21 cellular contexts compared by ENCODE assay signal in the genomic region with DNA sequence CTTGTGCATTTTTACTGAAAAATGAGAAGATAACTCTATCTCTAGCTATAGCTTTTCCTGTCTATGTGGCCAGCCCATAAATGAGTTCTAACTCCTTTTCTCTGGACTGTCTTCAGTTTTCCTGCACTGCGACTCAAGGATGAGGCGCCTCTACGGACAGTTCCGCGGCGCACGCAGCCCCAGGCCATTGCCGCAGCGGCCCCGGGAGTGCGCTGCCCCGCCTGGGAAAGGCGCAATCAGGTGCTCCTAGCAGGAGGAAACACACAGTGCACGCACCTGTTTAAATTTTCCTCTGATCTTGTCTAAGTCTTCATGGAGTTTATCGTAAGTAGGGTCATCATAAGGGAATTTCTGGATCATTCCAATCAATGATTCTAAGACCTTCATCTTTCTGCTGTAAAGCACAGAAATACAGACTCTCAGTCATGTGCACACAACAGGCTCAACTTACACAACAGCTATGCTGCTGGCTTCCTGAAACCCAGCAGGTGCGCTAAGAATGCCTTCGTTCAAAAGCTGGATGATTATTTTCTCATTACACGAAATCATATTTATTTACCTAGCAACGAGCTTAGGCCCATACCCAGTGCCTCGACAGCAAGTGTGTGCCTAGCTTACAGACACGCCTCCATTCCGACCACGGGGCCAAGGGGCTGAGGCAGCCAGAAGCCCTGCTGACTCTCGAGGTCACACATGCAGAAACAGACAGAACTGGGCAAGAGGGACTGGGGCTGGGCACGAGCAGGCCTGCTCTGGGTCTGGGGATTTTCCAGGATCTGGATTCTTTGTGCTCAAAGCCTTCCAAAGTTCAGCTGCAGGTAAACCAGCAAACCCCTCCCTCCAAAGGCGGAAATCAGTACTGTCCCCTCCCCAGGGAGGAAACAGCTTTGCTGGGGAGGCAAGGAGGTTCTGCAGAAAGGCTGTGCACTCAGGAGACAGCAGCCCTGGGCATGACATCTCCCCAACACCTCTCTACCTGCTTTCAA. TPM values are rescaled to one million over a fixed set of nuclear protein-coding genes. Genes with fewer than 3 reads are reported as not detected.
A peak's percentile ranks its signal among the peaks of the same experiment; 100 is the strongest.
DNase-seq lines count a peak whose midpoint lies in the region; FAIRE-seq and TF ChIP-seq lines count a peak whose summit lies in the region.
"Had no signal": no experiment of that assay in that cellular context is flagged by ENCODE, and none has a peak within 500 bp of the region (broad histone marks: within the 10 kb centered on the region; RNA-seq: fewer than 3 reads in every experiment).

No MANE protein-coding gene starts in this region.

- H3K9me3 ChIP-seq in mucosa of stomach (ENCODE audit: control insufficient read depth, low read length), result no peaks in the 10 kb centered on the region
- H3K9me3 ChIP-seq: neutrophil had no signal

- H3K27me3 Mint-ChIP-seq in chondrocyte (ENCODE audit: low read depth), result no peaks in the 10 kb centered on the region

- no peak for TF ChIP-seq CTCF in chondrocyte (IDR thresholded peaks at IDR 0.05)

- no peaks in the 10 kb centered on the region for H3K9me3 Mint-ChIP-seq in chondrocyte (ENCODE audit: low read depth)
- H3K9me3 Mint-ChIP-seq: immature natural killer cell, mesothelial cell of epicardium had no signal

- TF ChIP-seq POLR2A in GM12892 (IDR thresholded peaks at IDR 0.05; ENCODE audit: low read depth, low read length), result peak; percentile 43; the same call in 1 of the 2 replicates

- H3K27me3 ChIP-seq in mucosa of stomach (ENCODE audit: control insufficient read depth, insufficient read depth, low read length), result no peaks in the 10 kb centered on the region
- H3K27me3 ChIP-seq: neutrophil had no signal

- no peak overlapping the region for H3K4me3 Mint-ChIP-seq in chondrocyte (ENCODE audit: unreplicated experiment)
- H3K4me3 Mint-ChIP-seq: immature natural killer cell, mesothelial cell of epicardium had no signal

- H3K27ac Mint-ChIP-seq in chondrocyte (ENCODE audit: unreplicated experiment), result no peak overlapping the region
- H3K27ac Mint-ChIP-seq: immature natural killer cell, mesothelial cell of epicardium had no signal

- DNase-seq in GM12892 (ENCODE audit: insufficient read length), result no peak
- DNase-seq in NCI-H2081 treated with DMSO at 0.1 percent for 48 hours (lab: John Stamatoyannopoulos, UW), result peak; percentile 25
- DNase-seq in A172 (ENCODE audit: low spot score), result no peak
- DNase-seq in activated gamma-delta T cell treated with Interleukin-2 at 50 U/mL for 16 hours, result no peak
- DNase-seq in chondrocyte (ENCODE audit: low spot score), result no peak
- DNase-seq: activated CD4-positive, alpha-beta T cell treated with anti-CD3 and anti-CD28 coated beads, Interleukin-2, amount 50 U/mL, for 4 hours; activated T-cell treated with anti-CD3 and anti-CD28 coated beads, Interleukin-2, amount 50 U/mL, for 48 hours; immature natural killer cell; stimulated activated CD4-positive, alpha-beta T cell treated with anti-CD3 and anti-CD28 coated beads, Interleukin-2, amount 100 ng/mL, for 48 hours had no signal

- H3K36me3 ChIP-seq in mucosa of stomach (ENCODE audit: control insufficient read depth, insufficient read depth, low read length), result peaks cover 13% of the 10 kb centered on the region

- H3K27ac ChIP-seq in cingulate gyrus (ENCODE audit: low read depth, low read length), result peak overlapping the region; percentile 25
- H3K27ac ChIP-seq: C4-2B, neutrophil had no signal

- H3K36me3 Mint-ChIP-seq in chondrocyte (ENCODE audit: low read depth), result peaks cover 11% of the 10 kb centered on the region

- peaks cover 9% of the 10 kb centered on the region for H3K4me1 Mint-ChIP-seq in chondrocyte (ENCODE audit: low read depth)

- no peak overlapping the region for H3K4me3 ChIP-seq in mucosa of stomach (ENCODE audit: low read length)

- no peak for FAIRE-seq in GM12892 (lab: Jason Lieb, UNC)
- FAIRE-seq: endothelial cell of umbilical vein, TTC549 had no signal

- H3K9ac ChIP-seq in mucosa of stomach (ENCODE audit: low read length), result peak overlapping the region; percentile 19

- H3K4me1 ChIP-seq in mucosa of stomach (ENCODE audit: control insufficient read depth, insufficient read depth, low read length), result peaks cover 23% of the 10 kb centered on the region

RNA-seq across cellular contexts. Expression of gene LTO1, which starts 7.2 kb away (rescaled TPM):
- polyA plus RNA-seq in GM12892 (2012; ENCODE audit: missing spikeins), result 9.1 TPM
- total RNA-seq in A172 (2014; rRNA removed; shearing (Covaris generic)), result 16.0 and 25.6 TPM in 2 replicates
- total RNA-seq in chondrocyte, result 15.5 to 21.9 TPM (median 16.2 TPM) in 3 replicates

RNA-seq across cellular contexts. Expression of gene CCND1, which starts 27.0 kb away (rescaled TPM):
- 1.5 TPM for polyA plus RNA-seq in GM12892 (2012; ENCODE audit: missing spikeins)
- 422 and 522 TPM in 2 replicates for total RNA-seq in A172 (2014; rRNA removed; shearing (Covaris generic))
- 129 to 300 TPM (median 130 TPM) in 3 replicates for total RNA-seq in chondrocyte

RNA-seq across cellular contexts. Expression of gene FGF19, which starts 35.9 kb away (rescaled TPM):
- polyA plus RNA-seq in GM12892 (2012; ENCODE audit: missing spikeins), result not detected
- not detected in 2 replicates for total RNA-seq in A172 (2014; rRNA removed; shearing (Covaris generic))
- total RNA-seq in chondrocyte, result not detected in 3 replicates
- total RNA-seq: endothelial cell of umbilical vein, HT1080, MCF 10A, mesothelial cell of epicardium, sciatic nerve, temporal lobe had no signal
- polyA plus RNA-seq: adipose tissue, immature natural killer cell had no signal
